8 cellular contexts compared by ENCODE assay signal in genomic region chr1:82600314-82600713, GRCh38.
"Had no signal": no experiment of that assay in that cellular context is flagged by ENCODE, and none has a peak within 500 bp of the region (broad histone marks: within the 10 kb centered on the region; RNA-seq: fewer than 3 reads in every experiment).

No MANE protein-coding gene starts in this region.

- H2AFZ ChIP-seq: GM23248 had no signal

- H3K9ac ChIP-seq: GM23248, KMS-11 had no signal

- H3K4me3 ChIP-seq: GM23248 had no signal

- H3K4me2 ChIP-seq: KMS-11 had no signal

- H3K27ac ChIP-seq: GM23248, KMS-11 had no signal

- DNase-seq: GM23248, GOT3, H9, HCEC 1CT, KBM-7 had no signal

- FAIRE-seq: H54, HTR-8/SVneo had no signal
